ENCODE assay signal across 7 cellular contexts in the genomic region with DNA sequence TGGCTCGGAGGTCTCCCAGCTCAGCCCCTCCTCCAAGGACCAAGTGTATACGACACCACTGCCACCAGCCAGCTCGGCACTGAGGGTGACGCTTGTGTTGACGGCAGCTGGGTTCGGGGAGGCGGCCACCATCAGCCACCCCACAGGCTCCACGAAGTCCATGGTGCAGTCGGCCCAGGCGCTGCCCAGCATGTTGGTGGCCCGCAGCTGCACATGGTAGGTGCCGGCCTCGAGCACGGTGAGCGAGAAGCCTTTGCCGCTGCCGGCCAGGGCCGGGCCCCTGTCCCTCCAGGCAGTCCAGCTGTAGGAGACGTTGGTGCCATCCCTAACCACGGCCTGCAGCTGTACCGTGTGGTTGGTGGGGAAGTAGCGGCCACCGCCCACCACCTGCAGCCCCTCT. TPM values are rescaled to one million over a fixed set of nuclear protein-coding genes. Genes with fewer than 3 reads are reported as not detected.
DNase-seq lines count a peak whose midpoint lies in the region; ATAC-seq and TF ChIP-seq lines count a peak whose summit lies in the region.
"Not testable (repeated sequence)": the region's sequence is repeated elsewhere in the genome, so short reads cannot be mapped to it uniquely, and the experiment has no call there.
"Had no signal": no experiment of that assay in that cellular context is flagged by ENCODE, and none has a peak within 500 bp of the region (broad histone marks: within the 10 kb centered on the region; RNA-seq: fewer than 3 reads in every experiment).

No MANE protein-coding gene starts in this region.

- H3K9me3 ChIP-seq in Panc1 (ENCODE audit: control insufficient read depth, insufficient read depth, low read depth, low read length); left lung; upper lobe of left lung: not testable (repeated sequence)

- H3K27me3 Mint-ChIP-seq in natural killer cell treated with Interleukin-12 subunit alpha and Interleukin-12 subunit beta and Interleukin-15 and Interleukin-18, amount 100 ng/mL, for 72 hours: not testable (repeated sequence)

- not testable (repeated sequence) for H3K4me1 Mint-ChIP-seq in natural killer cell treated with Interleukin-12 subunit alpha and Interleukin-12 subunit beta and Interleukin-15 and Interleukin-18, amount 100 ng/mL, for 72 hours (ENCODE audit: low read depth in 2 of 2)

- H3K4me3 ChIP-seq in Panc1 (ENCODE audit: low read depth in 2 of 2, low read length in 2 of 2); left lung; upper lobe of left lung: not testable (repeated sequence)

- not testable (repeated sequence) for H3K4me3 Mint-ChIP-seq in natural killer cell treated with Interleukin-12 subunit alpha and Interleukin-12 subunit beta and Interleukin-15 and Interleukin-18, amount 100 ng/mL, for 72 hours

- not testable (repeated sequence) for H3K27ac Mint-ChIP-seq in natural killer cell treated with Interleukin-12 subunit alpha and Interleukin-12 subunit beta and Interleukin-15 and Interleukin-18, amount 100 ng/mL, for 72 hours

- not testable (repeated sequence) for TF ChIP-seq CTCF in Panc1 (IDR thresholded peaks at IDR 0.05); left lung (IDR thresholded peaks at IDR 0.05); upper lobe of left lung (IDR thresholded peaks at IDR 0.05)

- not testable (repeated sequence) for TF ChIP-seq EP300 in upper lobe of left lung (IDR thresholded peaks at IDR 0.05)

- not testable (repeated sequence) for DNase-seq in Panc1 (ENCODE audit: low read depth, low spot score); left ventricle myocardium superior; left lung; natural killer cell treated with Interleukin-12 subunit alpha and Interleukin-12 subunit beta and Interleukin-15 and Interleukin-18, amount 100 ng/mL, for 72 hours (ENCODE audit: low spot score)
- DNase-seq in upper lobe of left lung: peak in 1 of 2 donors; percentile 67

- not testable (repeated sequence) for H3K4me1 ChIP-seq in Panc1 (ENCODE audit: control insufficient read depth, insufficient read depth, low read length); left lung; upper lobe of left lung

- not testable (repeated sequence) for ATAC-seq in Panc1
- ATAC-seq in esophagus mucosa (peak; percentile 32), left ventricle myocardium superior (peak; percentile 11), left lung (peak; percentile 20), upper lobe of left lung (ENCODE audit: low FRiP score in 2 of 2) (peak; percentile 40 to 53)
- peak; percentile 29 to 40 for ATAC-seq in natural killer cell treated with Interleukin-12 subunit alpha and Interleukin-12 subunit beta and Interleukin-15 and Interleukin-18, amount 100 ng/mL, for 72 hours

- TSS peak; percentile 49 for BruUV-seq in Panc1 (replicated peaks; lab: Mats Ljungman, UMichigan)

- in situ Hi-C loops in Panc1 (cut with HindIII; ENCODE audit: low pct_unique_long_range_greater_than_20kb, low sequenced_read_pairs): not testable (repeated sequence)

- TF ChIP-seq POLR2A in upper lobe of left lung (IDR thresholded peaks at IDR 0.05): not testable (repeated sequence)

- WGBS in upper lobe of left lung, 2 donors: 94% methylated on average over 14 of the region's 23 CpGs; no CpG with 5 or more reads in 1 of the 2 donors

- not testable (repeated sequence) for H3K27me3 ChIP-seq in Panc1 (ENCODE audit: control insufficient read depth, insufficient read depth, low read length); left lung; upper lobe of left lung

- intact Hi-C loops in Panc1 (cut with micrococcal nuclease; ENCODE audit: unreplicated experiment); left ventricle myocardium superior (cut with micrococcal nuclease); left lung (cut with DNase I): not testable (repeated sequence)

- H3K36me3 Mint-ChIP-seq in natural killer cell treated with Interleukin-12 subunit alpha and Interleukin-12 subunit beta and Interleukin-15 and Interleukin-18, amount 100 ng/mL, for 72 hours: not testable (repeated sequence)

- POLR2A ChIA-PET in Panc1 (lab: Charles Lee): not testable (repeated sequence)

- CTCF ChIA-PET in Panc1 (lab: Charles Lee): not testable (repeated sequence)

- H3K27ac ChIP-seq in Panc1 (ENCODE audit: low read length); left lung; upper lobe of left lung: not testable (repeated sequence)

- H3K9me3 Mint-ChIP-seq in natural killer cell treated with Interleukin-12 subunit alpha and Interleukin-12 subunit beta and Interleukin-15 and Interleukin-18, amount 100 ng/mL, for 72 hours: not testable (repeated sequence)

- H3K36me3 ChIP-seq in Panc1 (ENCODE audit: control insufficient read depth, insufficient read depth, low read length): not testable (repeated sequence)
- peaks cover 0 to 89% of the 10 kb centered on the region in 2 donors for H3K36me3 ChIP-seq in left lung
- H3K36me3 ChIP-seq in upper lobe of left lung: peaks cover 5 to 93% (median 67%) of the 10 kb centered on the region in 4 donors

RNA-seq across cellular contexts. Expression of a gene that starts 25.8 kb away (rescaled TPM):
- total RNA-seq in Panc1 (2021; ENCODE audit: unreplicated experiment) (279 TPM), esophagus mucosa (34.8 TPM), left ventricle myocardium superior (92.9 TPM), left lung (10 to 100 TPM; 63.2 to 73.5 TPM), upper lobe of left lung (100 to 1,000 TPM in 3 of 6 donors, 10 to 100 TPM in 3; 75.4 to 567 (median 106) TPM)
- polyA plus RNA-seq in Panc1 (2012; ENCODE audit: insufficient read length): 412 TPM
- 100 to 1,000 TPM in 1 of 2 donors, 10 to 100 TPM in 1; 66.4 to 145 TPM for total RNA-seq in natural killer cell treated with Interleukin-12 subunit alpha and Interleukin-12 subunit beta and Interleukin-15 and Interleukin-18, amount 100 ng/mL, for 72 hours

RNA-seq across cellular contexts. Expression of a gene that starts 38.6 kb away (rescaled TPM):
- total RNA-seq in Panc1 (2021; ENCODE audit: unreplicated experiment) (92.2 TPM), esophagus mucosa (6.0 TPM), left ventricle myocardium superior (1.7 TPM), left lung (under 1 TPM; 0.73 to 0.84 TPM), upper lobe of left lung (1 to 10 TPM in 1 of 6 donors, under 1 TPM in 3, not detected in 2; 0.30 to 6.8 (median 0.85) TPM)
- polyA plus RNA-seq in Panc1 (2012; ENCODE audit: insufficient read length): 136 TPM
- under 1 TPM in 1 of 2 donors, not detected in 1; 0.89 TPM for total RNA-seq in natural killer cell treated with Interleukin-12 subunit alpha and Interleukin-12 subunit beta and Interleukin-15 and Interleukin-18, amount 100 ng/mL, for 72 hours
- total RNA-seq: CD4-positive, CD25-positive, alpha-beta regulatory T cell had no signal

RNA-seq across cellular contexts. Expression of a gene that starts 45.7 kb away (rescaled TPM):
- 108 TPM for total RNA-seq in Panc1 (2021; ENCODE audit: unreplicated experiment)
- 116 TPM for polyA plus RNA-seq in Panc1 (2012; ENCODE audit: insufficient read length)
- 96.6 TPM for total RNA-seq in esophagus mucosa
- total RNA-seq in left ventricle myocardium superior: 21.4 TPM
- total RNA-seq in left lung: 10 to 100 TPM; 69.5 to 88.1 TPM
- 10 to 100 TPM; 69.0 to 91.7 TPM for total RNA-seq in natural killer cell treated with Interleukin-12 subunit alpha and Interleukin-12 subunit beta and Interleukin-15 and Interleukin-18, amount 100 ng/mL, for 72 hours
- 10 to 100 TPM; 34.6 to 72.6 (median 52.9) TPM for total RNA-seq in upper lobe of left lung

Comparison
In these comparisons a context has a peak if more than half of its experiments do, and no peak if none do; other contexts are left out.
1. RNA of a gene that starts 38.6 kb away (total RNA-seq): 92.2 TPM in Panc1 (single experiment); 6.0 TPM in esophagus mucosa (single experiment), 1.7 TPM in left ventricle myocardium superior (single experiment), 0.89 TPM in natural killer cell treated with Interleukin-12 subunit alpha and Interleukin-12 subunit beta and Interleukin-15 and Interleukin-18, amount 100 ng/mL, for 72 hours, 0.30 to 6.8 TPM in upper lobe of left lung and 0.73 to 0.84 TPM in left lung; every median in the first group is over 10 times any median in the second.